Comparison of ENCODE assay signal across 11 cellular contexts in the genomic region with DNA sequence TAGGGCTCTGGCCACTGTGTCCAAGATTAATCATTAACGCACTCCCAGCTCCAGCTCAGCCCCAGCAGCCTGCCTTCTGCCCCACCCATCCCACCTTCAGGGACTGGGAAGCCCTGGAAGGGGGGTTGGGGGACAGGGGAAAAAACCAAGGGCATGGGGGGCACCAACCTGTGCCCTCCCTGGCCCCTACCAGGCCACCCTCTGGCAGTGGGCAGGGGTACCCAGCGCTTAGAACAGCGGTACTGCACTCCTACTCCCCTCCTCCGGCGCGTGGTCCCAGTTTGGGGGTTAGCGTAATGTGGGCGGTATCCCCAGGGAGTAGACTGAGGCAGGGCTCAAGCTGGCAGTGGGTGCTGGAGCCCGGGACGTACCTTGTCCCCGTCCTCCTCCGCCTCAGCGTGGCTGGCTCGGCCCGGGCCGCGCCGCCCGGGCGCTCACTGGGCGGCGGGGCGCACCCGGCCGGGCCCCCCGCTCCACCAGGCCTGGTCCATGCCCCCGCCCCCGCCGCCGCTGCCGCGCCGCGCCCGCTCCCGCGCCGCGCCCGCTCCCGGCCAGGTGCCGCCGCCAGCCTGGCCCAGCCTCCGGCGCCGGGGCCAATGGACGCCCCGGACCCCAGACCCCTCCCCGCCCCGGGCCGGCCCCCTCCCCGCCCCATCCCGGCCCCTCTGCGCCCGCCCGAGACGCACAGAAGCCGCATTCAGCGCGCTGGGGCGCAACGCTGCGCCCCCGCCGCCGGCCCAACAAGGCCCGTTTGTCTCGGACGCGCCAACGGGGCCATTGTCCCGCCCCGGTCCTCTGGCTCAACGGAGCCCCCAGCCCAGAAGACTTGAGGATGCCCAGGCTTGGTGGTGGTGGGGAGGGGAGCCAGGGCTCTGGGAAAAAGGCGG. TPM values are rescaled to one million over a fixed set of nuclear protein-coding genes. Genes with fewer than 3 reads are reported as not detected.
DNase-seq lines count a peak whose midpoint lies in the region; ATAC-seq, FAIRE-seq and TF ChIP-seq lines count a peak whose summit lies in the region.
"Had no signal": no experiment of that assay in that cellular context is flagged by ENCODE, and none has a peak within 500 bp of the region (broad histone marks: within the 10 kb centered on the region; RNA-seq: fewer than 3 reads in every experiment).

A gene with protein sequence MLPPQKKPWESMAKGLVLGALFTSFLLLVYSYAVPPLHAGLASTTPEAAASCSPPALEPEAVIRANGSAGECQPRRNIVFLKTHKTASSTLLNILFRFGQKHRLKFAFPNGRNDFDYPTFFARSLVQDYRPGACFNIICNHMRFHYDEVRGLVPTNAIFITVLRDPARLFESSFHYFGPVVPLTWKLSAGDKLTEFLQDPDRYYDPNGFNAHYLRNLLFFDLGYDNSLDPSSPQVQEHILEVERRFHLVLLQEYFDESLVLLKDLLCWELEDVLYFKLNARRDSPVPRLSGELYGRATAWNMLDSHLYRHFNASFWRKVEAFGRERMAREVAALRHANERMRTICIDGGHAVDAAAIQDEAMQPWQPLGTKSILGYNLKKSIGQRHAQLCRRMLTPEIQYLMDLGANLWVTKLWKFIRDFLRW (minus strand): TSS at position 571 of the 887 bp plus-strand sequence. CDS start 17,273 bp downstream, outside the sequence.

- no peak for TF ChIP-seq POLR2A in GM12891 (IDR thresholded peaks at IDR 0.05; ENCODE audit: low read depth, low read length)

- H3K4me3 ChIP-seq in Panc1 (ENCODE audit: low read depth in 2 of 2, low read length in 2 of 2) (peak within 1 kb of the TSS in 1 of 2 experiments; percentile 16; a peak in 1 of 4 replicates), iPS-15b (ENCODE audit: low read depth, low read length) (peak within 1 kb of the TSS; percentile 60)

- H3K4me1 ChIP-seq in Panc1 (ENCODE audit: control insufficient read depth, insufficient read depth, low read length) (peaks cover 11% of the 10 kb centered on the region), iPS-15b (ENCODE audit: control insufficient read depth, insufficient read depth, low read length) (peaks cover 2% of the 10 kb centered on the region)

- in situ Hi-C loops in Caki2 (cut with HindIII; ENCODE audit: low pct_unique_long_range_greater_than_20kb, low sequenced_read_pairs) = no loop called here
- in situ Hi-C loops in Panc1 (cut with HindIII; ENCODE audit: low pct_unique_long_range_greater_than_20kb, low sequenced_read_pairs) = no loop called here

- no peak within 1 kb of the TSS for H3K9ac ChIP-seq in iPS-15b (ENCODE audit: low read depth, low read length)

- BruUV-seq in Panc1 (replicated peaks; lab: Mats Ljungman, UMichigan) = no TSS peak

- no peak for FAIRE-seq in GM12891 (lab: Jason Lieb, UNC)
- FAIRE-seq: endometrium had no signal

- DNase-seq in Caki2 (ENCODE audit: low read depth) = no peak
- DNase-seq in Panc1 (ENCODE audit: low read depth, low spot score) = no peak
- DNase-seq in posterior cingulate gyrus = peak; percentile 67 to 98 (median 80)
- DNase-seq in dermis blood vessel endothelial cell = no peak
- no peak for DNase-seq in GM12891 (ENCODE audit: insufficient read length, low spot score)
- DNase-seq: GOT3, MM.1S had no signal

- H3K27ac ChIP-seq in Panc1 (ENCODE audit: low read length) = no peak within 1 kb of the TSS

- H3K36me3 ChIP-seq in Panc1 (ENCODE audit: control insufficient read depth, insufficient read depth, low read length) (0 out of 2 replicates have a peak, but pooled peaks cover 2% of the 10 kb centered on the region), iPS-15b (ENCODE audit: control insufficient read depth, insufficient read depth, low read length) (peaks cover 32% of the 10 kb centered on the region)

- no peak for TF ChIP-seq CTCF in Panc1 (IDR thresholded peaks at IDR 0.05)

- no peaks in the 10 kb centered on the region for H3K9me3 ChIP-seq in Panc1 (ENCODE audit: control insufficient read depth, insufficient read depth, low read depth, low read length)
- no peaks in the 10 kb centered on the region for H3K9me3 ChIP-seq in iPS-15b (ENCODE audit: control insufficient read depth, insufficient read depth, low read length)

- ATAC-seq in Panc1 (peak; percentile 39), HG02678 (IDR thresholded peaks at IDR 0.05; ENCODE audit: unreplicated experiment) (no peak), GM18520 (IDR thresholded peaks at IDR 0.05; ENCODE audit: unreplicated experiment) (no peak)

- POLR2A ChIA-PET in Panc1 (lab: Charles Lee) = no interaction called here

- no peaks in the 10 kb centered on the region for H3K27me3 ChIP-seq in Panc1 (ENCODE audit: control insufficient read depth, insufficient read depth, low read length)
- H3K27me3 ChIP-seq in iPS-15b (ENCODE audit: control insufficient read depth, insufficient read depth, low read length) = no peaks in the 10 kb centered on the region

- CTCF ChIA-PET in Panc1 (lab: Charles Lee) = no interaction called here

- intact Hi-C loops in Panc1 (cut with micrococcal nuclease; ENCODE audit: unreplicated experiment) (no loop called here), posterior cingulate gyrus (cut with DNase I) (no loop called here)

TF ChIP-seq in GM12891, 5 proteins besides CTCF, POLR2A, EP300 and RAD21:
- TF ChIP-seq POU2F2 (IDR thresholded peaks at IDR 0.05; ENCODE audit: low read depth, low read length) = no peak
- no peak for TF ChIP-seq SPI1 (IDR thresholded peaks at IDR 0.05; ENCODE audit: low read depth, low read length)
- no peak for TF ChIP-seq PAX5 (IDR thresholded peaks at IDR 0.05; ENCODE audit: insufficient read depth, low read length, severe bottlenecking)
- TF ChIP-seq POLR2AphosphoS5 (IDR thresholded peaks at IDR 0.05; ENCODE audit: low read depth, low read length) = no peak

RNA-seq across cellular contexts. Expression of the gene that starts here (rescaled TPM):
- total RNA-seq in Caki2 (2014; rRNA removed; shearing (Covaris generic); ENCODE audit: low replicate concordance) = 46.3 and 76.4 TPM in 2 replicates
- total RNA-seq in Panc1 (2021; ENCODE audit: unreplicated experiment) = 1.1 TPM
- 2.7 TPM for polyA plus RNA-seq in Panc1 (2012; ENCODE audit: insufficient read length)
- 0.05 and 0.17 TPM in 2 replicates for total RNA-seq in dermis blood vessel endothelial cell
- 0.05 TPM for polyA plus RNA-seq in GM12891 (2012; ENCODE audit: low read depth, missing spikeins)

Comparison
In these comparisons a context has a peak if more than half of its experiments do, and no peak if none do; other contexts are left out.
1. RNA of the gene that starts here (total RNA-seq): 46.3 to 76.4 TPM in Caki2; 1.1 TPM in Panc1 (single experiment) and 0.05 to 0.17 TPM in dermis blood vessel endothelial cell; every median in the first group is over 10 times any median in the second.
2. DNase-seq: peak in posterior cingulate gyrus (10 of 10); none in Caki2 (single experiment), Panc1 (single experiment), dermis blood vessel endothelial cell (single experiment) and GM12891 (single experiment).